Comparison of ENCODE assay signal across 9 cellular contexts in genomic region chr6:79713701-79714322, GRCh38.
DNase-seq lines count a peak whose midpoint lies in the region; ATAC-seq, FAIRE-seq and TF ChIP-seq lines count a peak whose summit lies in the region.
"Had no signal": no experiment of that assay in that cellular context is flagged by ENCODE, and none has a peak within 500 bp of the region (broad histone marks: within the 10 kb centered on the region; RNA-seq: fewer than 3 reads in every experiment).

No MANE protein-coding gene starts in this region.

- H3K36me3 Mint-ChIP-seq in endothelial cell (ENCODE audit: low read depth, unreplicated experiment), result no peaks in the 10 kb centered on the region
- H3K36me3 Mint-ChIP-seq in nephron (ENCODE audit: low read depth), result no peaks in the 10 kb centered on the region

- H3K9me3 Mint-ChIP-seq in endothelial cell (ENCODE audit: unreplicated experiment) (no peaks in the 10 kb centered on the region), nephron (no peaks in the 10 kb centered on the region)

- no peak overlapping the region for H3K4me3 Mint-ChIP-seq in endothelial cell (ENCODE audit: unreplicated experiment)
- no peak overlapping the region for H3K4me3 Mint-ChIP-seq in nephron

- DNase-seq in NCI-H1694 (lab: John Stamatoyannopoulos, UW), result peak; percentile 47
- peak; percentile 4 to 22 for DNase-seq in activated CD4-positive, alpha-beta T cell treated with anti-CD3 and anti-CD28 coated beads for 24 hours (ENCODE audit: low read depth in 2 of 2)
- DNase-seq in endothelial cell (ENCODE audit: low spot score), result peak; percentile 63
- no peak for DNase-seq in upper lobe of right lung
- no peak for DNase-seq in effector memory CD4-positive, alpha-beta T cell

- H3K9me3 ChIP-seq in upper lobe of right lung, result no peaks in the 10 kb centered on the region
- no peaks in the 10 kb centered on the region for H3K9me3 ChIP-seq in effector memory CD4-positive, alpha-beta T cell (ENCODE audit: control insufficient read depth, low read length)

- no peaks in the 10 kb centered on the region for H3K4me1 ChIP-seq in upper lobe of right lung
- H3K4me1 ChIP-seq in effector memory CD4-positive, alpha-beta T cell (ENCODE audit: control insufficient read depth, insufficient read depth, low read length, poor library complexity, severe bottlenecking), result no peaks in the 10 kb centered on the region

- H3K27ac Mint-ChIP-seq in endothelial cell (ENCODE audit: unreplicated experiment) (no peak overlapping the region), nephron (no peak overlapping the region)

- peak; percentile 94 for FAIRE-seq in G401.6 (lab: Jason Lieb, UNC)
- FAIRE-seq: colon had no signal

- H3K27ac ChIP-seq in upper lobe of right lung, result no peak overlapping the region
- H3K27ac ChIP-seq in effector memory CD4-positive, alpha-beta T cell (ENCODE audit: insufficient read depth, low read length, poor library complexity, severe bottlenecking), result no peak overlapping the region

- ATAC-seq in GM21786 (IDR thresholded peaks at IDR 0.05; ENCODE audit: unreplicated experiment), result peak; percentile 76
- ATAC-seq in upper lobe of right lung, result peak; percentile 78

- H3K27me3 ChIP-seq in upper lobe of right lung, result peaks cover 4% of the 10 kb centered on the region
- H3K27me3 ChIP-seq in effector memory CD4-positive, alpha-beta T cell (replicated peaks; ENCODE audit: control insufficient read depth, insufficient read depth, low read length, poor library complexity, severe bottlenecking), result no peaks in the 10 kb centered on the region

- H3K4me3 ChIP-seq in upper lobe of right lung, result no peak overlapping the region
- no peak overlapping the region for H3K4me3 ChIP-seq in effector memory CD4-positive, alpha-beta T cell (ENCODE audit: insufficient read depth, low read depth, low read length, poor library complexity, severe bottlenecking)

- H3K4me1 Mint-ChIP-seq in endothelial cell (ENCODE audit: unreplicated experiment), result peaks cover 9% of the 10 kb centered on the region
- peaks cover 11% of the 10 kb centered on the region for H3K4me1 Mint-ChIP-seq in nephron

- intact Hi-C loops in upper lobe of right lung (cut with DNase I), result no loop called here

- TF ChIP-seq CTCF in endothelial cell (IDR thresholded peaks at IDR 0.05; ENCODE audit: unreplicated experiment) (peak; percentile 46), nephron (IDR thresholded peaks at IDR 0.05; ENCODE audit: unreplicated experiment in 3 of 3) (peak; percentile 71 to 83 (median 79)), upper lobe of right lung (IDR thresholded peaks at IDR 0.05) (peak; percentile 62)

- H3K27me3 Mint-ChIP-seq in endothelial cell (ENCODE audit: unreplicated experiment) (no peaks in the 10 kb centered on the region), nephron (ENCODE audit: low read depth) (no peaks in the 10 kb centered on the region)

- no peaks in the 10 kb centered on the region for H3K36me3 ChIP-seq in upper lobe of right lung
- no peaks in the 10 kb centered on the region for H3K36me3 ChIP-seq in effector memory CD4-positive, alpha-beta T cell (ENCODE audit: control insufficient read depth, insufficient read depth, low read length)

Comparison
In these comparisons a context has a peak if more than half of its experiments do, and no peak if none do; other contexts are left out.
1. DNase-seq: peak in NCI-H1694 (single experiment), activated CD4-positive, alpha-beta T cell treated with anti-CD3 and anti-CD28 coated beads for 24 hours (2 of 2) and endothelial cell (single experiment); none in upper lobe of right lung (single experiment) and effector memory CD4-positive, alpha-beta T cell (0 of 3).
2. Peak in every context shown above with its lines, with median percentiles within 50 percentile points of each other: CTCF ChIP-seq.